Comparison of ENCODE assay signal across 1 cellular context in the genomic region with DNA sequence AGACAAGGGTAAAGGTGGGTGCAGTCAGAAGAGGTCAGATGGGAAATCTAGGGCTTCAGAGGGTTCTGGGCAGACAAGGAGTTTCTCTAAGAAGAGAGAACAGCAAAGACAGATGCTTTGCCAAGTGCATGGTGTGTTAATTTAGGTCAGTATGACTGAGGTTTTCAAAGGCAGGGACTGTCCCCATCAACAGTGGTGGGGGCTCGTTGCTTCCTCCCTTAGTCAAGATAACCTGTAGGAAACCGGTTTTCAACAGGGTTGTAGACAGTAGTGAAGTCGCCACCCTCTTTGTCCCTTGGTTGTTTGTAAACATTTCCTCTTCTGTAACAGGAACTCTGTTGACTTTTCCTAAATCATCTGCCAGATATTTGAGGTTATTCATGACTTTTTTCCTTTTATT.
TF ChIP-seq lines count a peak whose summit lies in the region.

No MANE protein-coding gene starts in this region.

TF ChIP-seq in K562, 482 proteins besides CTCF, POLR2A, EP300 and RAD21 (continued from another document):
- TF ChIP-seq MYBL2 (IDR thresholded peaks at IDR 0.05; ENCODE audit: low read depth), result no peak
- TF ChIP-seq MYBL2 (CRISPR knock-in tag; IDR thresholded peaks at IDR 0.05; ENCODE audit: borderline replicate concordance), result no peak
